ENCODE assay signal across 8 cellular contexts in the genomic region with DNA sequence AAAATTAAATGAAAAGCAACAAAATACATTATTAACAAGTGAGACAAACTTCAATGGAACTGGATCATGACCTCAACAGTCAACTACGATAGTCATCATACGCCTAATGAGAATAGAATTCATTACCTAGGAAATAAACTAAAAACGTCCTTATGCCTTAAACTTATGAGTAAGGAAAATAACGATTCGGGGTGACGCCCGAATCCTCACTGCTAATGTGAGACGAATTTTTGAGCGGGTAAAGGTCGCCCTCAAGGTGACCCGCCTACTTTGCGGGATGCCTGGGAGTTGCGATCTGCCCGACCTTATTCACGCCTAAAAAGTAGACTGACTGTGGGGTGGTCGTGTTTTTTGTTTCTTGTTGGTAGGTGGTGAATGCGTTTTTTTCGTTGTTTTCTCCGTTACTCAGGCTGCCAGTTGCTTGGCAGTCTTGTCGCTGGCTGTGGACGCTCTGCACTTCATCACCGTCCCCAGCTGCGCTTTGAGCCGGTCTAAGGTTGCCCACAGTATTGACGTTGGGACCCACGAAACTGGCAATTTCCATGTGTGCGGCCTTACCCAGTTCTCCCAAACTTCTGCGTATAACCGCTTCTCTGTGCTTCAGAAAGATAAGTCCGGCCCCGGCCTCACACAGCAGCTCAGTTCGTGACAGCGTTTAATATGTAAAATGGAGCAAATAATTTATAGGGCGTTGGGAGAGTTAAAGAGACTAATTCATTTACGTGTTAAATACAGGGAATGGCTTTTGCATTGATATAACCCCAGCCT. TPM values are rescaled to one million over a fixed set of nuclear protein-coding genes. Genes with fewer than 3 reads are reported as not detected.
A peak's percentile ranks its signal among the peaks of the same experiment; 100 is the strongest.
DNase-seq lines count a peak whose midpoint lies in the region; ATAC-seq and TF ChIP-seq lines count a peak whose summit lies in the region.

No MANE protein-coding gene starts in this region.

- H3K4me1 ChIP-seq in PC-3 (ENCODE audit: insufficient read depth, low read length) (peaks cover 11% of the 10 kb centered on the region), esophagus muscularis mucosa (peaks cover 42 to 68% (median 64%) of the 10 kb centered on the region in 4 donors)

- intact Hi-C loops in PC-3 (cut with micrococcal nuclease) (no loop called here), esophagus muscularis mucosa (cut with DNase I) (no loop called here)

- no peaks in the 10 kb centered on the region for H3K9me2 ChIP-seq in PC-3 (replicated peaks; ENCODE audit: low read length)

- peak overlapping the region; percentile 75 to 98 (median 94) for H3K4me3 Mint-ChIP-seq in IgD-negative memory B cell
- peak overlapping the region; percentile 95 for H3K4me3 Mint-ChIP-seq in activated T-cell treated with anti-CD3 and anti-CD28 coated beads, Interleukin-2, amount 50 U/mL, for 4 hours
- H3K4me3 Mint-ChIP-seq in naive B cell = peak overlapping the region; percentile 81 to 99 (median 97)
- H3K4me3 Mint-ChIP-seq in stimulated activated effector memory CD8-positive, alpha-beta T cell treated with anti-CD3 and anti-CD28 coated beads, Interleukin-12 subunit alpha, Interleukin-12 subunit beta, amount 100 ng/mL, for 72 hours = peak overlapping the region; percentile 78

- CTCF ChIA-PET in PC-3 (lab: Charles Lee) = no interaction called here

- POLR2A ChIA-PET in PC-3 (lab: Charles Lee; ENCODE audit: unreplicated experiment) = interaction anchor here (0.6 to 0.7 kb wide), 4 partner anchors 12 to 450 kb away, joined by 3 to 6 read pairs (median 4); a partner anchor contains a TSS

- DNase-seq in DMS153 (lab: John Stamatoyannopoulos, UW) (peak; percentile 92), PC-3 (peak; percentile 96), esophagus muscularis mucosa (ENCODE audit: extremely low spot score) (peak; percentile 98), naive B cell (peak; percentile 94)
- DNase-seq in activated T-cell treated with anti-CD3 and anti-CD28 coated beads, Interleukin-2, amount 50 U/mL, for 4 hours = peak; percentile 72
- DNase-seq in stimulated activated effector memory CD8-positive, alpha-beta T cell treated with anti-CD3 and anti-CD28 coated beads, Interleukin-12 subunit alpha, Interleukin-12 subunit beta, amount 100 ng/mL, for 72 hours (ENCODE audit: low spot score in 2 of 2) = peak; percentile 69 to 92

- no peak for TF ChIP-seq EP300 in esophagus muscularis mucosa (IDR thresholded peaks at IDR 0.05)

- TF ChIP-seq POLR2A in esophagus muscularis mucosa (IDR thresholded peaks at IDR 0.05; ENCODE audit: low read depth) = peak; percentile 100

- H2AFZ ChIP-seq in PC-3 (ENCODE audit: low read length) = peak overlapping the region; percentile 73

- no peaks in the 10 kb centered on the region for H3F3A ChIP-seq in PC-3 (ENCODE audit: low read length, unreplicated experiment)

- ATAC-seq in GM21529 (IDR thresholded peaks at IDR 0.05; ENCODE audit: unreplicated experiment) (peak; percentile 59), PC-3 (peak; percentile 77), naive B cell (ENCODE audit: low read depth in 2 of 2) (peak; percentile 74)
- peak; percentile 77 to 78 for ATAC-seq in activated T-cell treated with anti-CD3 and anti-CD28 coated beads, Interleukin-2, amount 50 U/mL, for 4 hours
- ATAC-seq in stimulated activated effector memory CD8-positive, alpha-beta T cell treated with anti-CD3 and anti-CD28 coated beads, Interleukin-12 subunit alpha, Interleukin-12 subunit beta, amount 100 ng/mL, for 72 hours = peak; percentile 81

- WGBS in esophagus muscularis mucosa = 0% methylated on average over 35 of the region's 35 CpGs

- peaks cover 14% of the 10 kb centered on the region; the same call in 1 of the 2 replicates for H4K20me1 ChIP-seq in PC-3 (ENCODE audit: low read length)

- peak overlapping the region; percentile 96 for H3K9ac ChIP-seq in PC-3 (ENCODE audit: low read length)

- H3K36me3 ChIP-seq in PC-3 (ENCODE audit: low read depth, low read length) = peaks cover 10% of the 10 kb centered on the region; the same call in 1 of the 2 replicates
- peaks cover 6 to 28% (median 24%) of the 10 kb centered on the region in 4 donors for H3K36me3 ChIP-seq in esophagus muscularis mucosa

- BruUV-seq in PC-3 (replicated peaks; lab: Mats Ljungman, UMichigan) = TSS peak; percentile 100

- TF ChIP-seq CTCF in PC-3 (conservative IDR thresholded peaks at IDR 0.05; ENCODE audit: low read depth, low read length) (no peak), esophagus muscularis mucosa (IDR thresholded peaks at IDR 0.05) (peak in 1 of 3 experiments; percentile 15)

- H3K4me2 ChIP-seq in PC-3 (ENCODE audit: low read length) = peak overlapping the region; percentile 82

- peaks cover 41% of the 10 kb centered on the region for H3K79me2 ChIP-seq in PC-3 (ENCODE audit: low read length)

- H3K27ac Mint-ChIP-seq in IgD-negative memory B cell = peak overlapping the region; percentile 91 to 100 (median 100)
- H3K27ac Mint-ChIP-seq in naive B cell = peak overlapping the region; percentile 100
- H3K27ac Mint-ChIP-seq in stimulated activated effector memory CD8-positive, alpha-beta T cell treated with anti-CD3 and anti-CD28 coated beads, Interleukin-12 subunit alpha, Interleukin-12 subunit beta, amount 100 ng/mL, for 72 hours = peak overlapping the region; percentile 100

- H3K36me3 Mint-ChIP-seq in IgD-negative memory B cell (no peaks in the 10 kb centered on the region), naive B cell (no peaks in the 10 kb centered on the region)
- H3K36me3 Mint-ChIP-seq in activated T-cell treated with anti-CD3 and anti-CD28 coated beads, Interleukin-2, amount 50 U/mL, for 4 hours (ENCODE audit: insufficient read depth) = peaks cover 12% of the 10 kb centered on the region
- peaks cover 79% of the 10 kb centered on the region for H3K36me3 Mint-ChIP-seq in stimulated activated effector memory CD8-positive, alpha-beta T cell treated with anti-CD3 and anti-CD28 coated beads, Interleukin-12 subunit alpha, Interleukin-12 subunit beta, amount 100 ng/mL, for 72 hours

- peak overlapping the region; percentile 87 for H3K4me3 ChIP-seq in PC-3 (ENCODE audit: low read length)
- peak overlapping the region; percentile 74 to 95 (median 83) for H3K4me3 ChIP-seq in esophagus muscularis mucosa

- H3K27ac ChIP-seq in PC-3 (ENCODE audit: low read length) (peak overlapping the region; percentile 97), esophagus muscularis mucosa (replicated peaks in 1 of 4) (peak overlapping the region; percentile 95 to 98 (median 96))

- peaks cover 22 to 37% (median 32%) of the 10 kb centered on the region in 3 donors for H3K4me1 Mint-ChIP-seq in IgD-negative memory B cell
- H3K4me1 Mint-ChIP-seq in activated T-cell treated with anti-CD3 and anti-CD28 coated beads, Interleukin-2, amount 50 U/mL, for 4 hours (ENCODE audit: low read depth) = peaks cover 40% of the 10 kb centered on the region
- H3K4me1 Mint-ChIP-seq in naive B cell = peaks cover 40 to 59% (median 45%) of the 10 kb centered on the region in 3 donors
- H3K4me1 Mint-ChIP-seq in stimulated activated effector memory CD8-positive, alpha-beta T cell treated with anti-CD3 and anti-CD28 coated beads, Interleukin-12 subunit alpha, Interleukin-12 subunit beta, amount 100 ng/mL, for 72 hours = peaks cover 55% of the 10 kb centered on the region

- H3K27me3 ChIP-seq in PC-3 (ENCODE audit: low read length) (no peaks in the 10 kb centered on the region), esophagus muscularis mucosa (no peaks in the 10 kb centered on the region)

- no peaks in the 10 kb centered on the region for H3K27me3 Mint-ChIP-seq in IgD-negative memory B cell
- no peaks in the 10 kb centered on the region for H3K27me3 Mint-ChIP-seq in activated T-cell treated with anti-CD3 and anti-CD28 coated beads, Interleukin-2, amount 50 U/mL, for 4 hours (ENCODE audit: low read depth)
- H3K27me3 Mint-ChIP-seq in naive B cell = no peaks in the 10 kb centered on the region

- H3K9me3 ChIP-seq in PC-3 (ENCODE audit: low read length) (no peaks in the 10 kb centered on the region), esophagus muscularis mucosa (no peaks in the 10 kb centered on the region)

- no peaks in the 10 kb centered on the region for H3K9me3 Mint-ChIP-seq in IgD-negative memory B cell
- no peaks in the 10 kb centered on the region for H3K9me3 Mint-ChIP-seq in activated T-cell treated with anti-CD3 and anti-CD28 coated beads, Interleukin-2, amount 50 U/mL, for 4 hours
- H3K9me3 Mint-ChIP-seq in naive B cell = peaks cover 0 to 6% (median 0%) of the 10 kb centered on the region in 7 donors
- H3K9me3 Mint-ChIP-seq in stimulated activated effector memory CD8-positive, alpha-beta T cell treated with anti-CD3 and anti-CD28 coated beads, Interleukin-12 subunit alpha, Interleukin-12 subunit beta, amount 100 ng/mL, for 72 hours = no peaks in the 10 kb centered on the region

RNA-seq across cellular contexts. Expression of a gene that starts 0.6 kb away (rescaled TPM):
- 78.2 TPM for polyA plus RNA-seq in IgD-negative memory B cell
- total RNA-seq in PC-3 (2014; rRNA removed) = 32.4 and 47.2 TPM in 2 replicates
- total RNA-seq in activated T-cell treated with anti-CD3 and anti-CD28 coated beads, Interleukin-2, amount 50 U/mL, for 4 hours = 10 to 100 TPM; 71.8 to 82.6 (median 77.1) TPM
- 10 to 100 TPM; 30.6 to 47.6 (median 39.6) TPM for total RNA-seq in esophagus muscularis mucosa
- 100 to 1,000 TPM in 1 of 6 donors, 10 to 100 TPM in 5; 61.2 to 106 (median 81.3) TPM for polyA plus RNA-seq in naive B cell (ENCODE audit: low read depth in 6 of 6)

RNA-seq across cellular contexts. Expression of a gene that starts 25.1 kb away (rescaled TPM):
- polyA plus RNA-seq in IgD-negative memory B cell (0.51 TPM), naive B cell (ENCODE audit: low read depth in 6 of 6) (1 to 10 TPM in 1 of 6 donors, under 1 TPM in 2, not detected in 3; 0.38 to 1.6 (median 0.77) TPM)
- total RNA-seq in PC-3 (2014; rRNA removed) (not detected in 2 replicates), esophagus muscularis mucosa (not detected)
- total RNA-seq in activated T-cell treated with anti-CD3 and anti-CD28 coated beads, Interleukin-2, amount 50 U/mL, for 4 hours = 1 to 10 TPM in 2 of 3 donors, under 1 TPM in 1; 0.71 to 1.2 (median 1.2) TPM

RNA-seq across cellular contexts. Expression of a gene that starts 33.9 kb away (rescaled TPM):
- polyA plus RNA-seq in IgD-negative memory B cell (138 TPM), naive B cell (ENCODE audit: low read depth in 6 of 6) (100 to 1,000 TPM in 2 of 6 donors, 10 to 100 TPM in 4; 72.0 to 142 (median 83.8) TPM)
- total RNA-seq in PC-3 (2014; rRNA removed) (64.2 and 73.3 TPM in 2 replicates), esophagus muscularis mucosa (100 to 1,000 TPM; 154 to 287 (median 221) TPM)
- 10 to 100 TPM; 58.5 to 74.2 (median 73.8) TPM for total RNA-seq in activated T-cell treated with anti-CD3 and anti-CD28 coated beads, Interleukin-2, amount 50 U/mL, for 4 hours

Comparison
In these comparisons a context has a peak if more than half of its experiments do, and no peak if none do; other contexts are left out.
1. Peak in every context shown above with its lines: DNase-seq, ATAC-seq, H3K4me3 ChIP-seq and H3K27ac ChIP-seq.